Comparison of ENCODE assay signal across 8 cellular contexts in the genomic region with DNA sequence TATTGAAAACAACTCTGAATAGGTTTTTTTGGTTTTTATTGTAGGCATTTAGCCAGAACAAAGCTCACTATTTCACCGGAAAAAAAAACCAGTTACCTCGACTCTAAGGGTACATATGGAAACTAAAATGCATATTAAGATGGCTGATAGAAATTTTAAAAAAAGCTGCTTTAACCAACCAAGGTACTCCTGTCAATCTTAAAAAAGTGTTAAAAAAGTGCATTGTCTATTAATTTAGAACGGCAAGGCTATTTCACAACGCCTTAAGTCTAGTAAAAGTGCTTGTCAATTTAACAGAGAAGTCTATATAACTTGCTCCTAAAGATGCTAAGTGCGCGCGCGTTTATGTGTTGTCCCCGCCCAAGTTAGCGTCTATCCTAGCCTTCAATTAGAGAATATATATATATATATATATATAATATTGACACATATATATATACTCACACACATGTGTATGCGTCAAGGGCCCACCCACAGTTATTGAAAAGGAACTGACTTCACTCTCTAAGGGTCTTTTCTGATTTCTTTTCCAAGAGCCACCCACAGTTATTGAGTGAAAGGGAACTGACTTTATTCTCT. TPM values are rescaled to one million over a fixed set of nuclear protein-coding genes. Genes with fewer than 3 reads are reported as not detected.
DNase-seq lines count a peak whose midpoint lies in the region; ATAC-seq and TF ChIP-seq lines count a peak whose summit lies in the region.

No MANE protein-coding gene starts in this region.

- H3K27ac ChIP-seq in ACC112 (ENCODE audit: low read depth, low read length) (peak overlapping the region; percentile 78), H9 (ENCODE audit: insufficient read length, low read depth, low read length) (no peak overlapping the region)

- no peaks in the 10 kb centered on the region for H3K27me3 ChIP-seq in ACC112 (ENCODE audit: insufficient read depth, low read length)
- no peaks in the 10 kb centered on the region for H3K27me3 ChIP-seq in H9 (ENCODE audit: insufficient read depth, low read length)

- no CpG with 5 or more reads among the region's 11 CpGs for WGBS in H9 (ENCODE audit: extremely low coverage, insufficient read length, low lambda C conversion rate)
- 3 to 6% methylated on average over 11 of the region's 11 CpGs for WGBS in lower leg skin, 2 donors

- H2BK20ac ChIP-seq in H9 (ENCODE audit: low read depth, low read length, poor library complexity, severe bottlenecking): no peak overlapping the region

- H3K79me2 ChIP-seq in ACC112 (ENCODE audit: control insufficient read depth, insufficient read depth, low read length, unreplicated experiment): peaks cover 55% of the 10 kb centered on the region
- H3K79me2 ChIP-seq in H9 (ENCODE audit: insufficient read depth, low read length): peaks cover 8% of the 10 kb centered on the region; the same call in 1 of the 2 replicates

- 0 out of 5 replicates have a peak, but pooled peaks cover 0 to 2% of the 10 kb centered on the region in 2 experiments for H3K9me3 Mint-ChIP-seq in H9
- H3K9me3 Mint-ChIP-seq in activated naive CD8-positive, alpha-beta T cell (ENCODE audit: low read depth): no peaks in the 10 kb centered on the region

- peak overlapping the region; percentile 96 to 99 for H3K4me3 Mint-ChIP-seq in H9
- peak overlapping the region; percentile 96 for H3K4me3 Mint-ChIP-seq in activated naive CD8-positive, alpha-beta T cell

- no peak overlapping the region for H3K18ac ChIP-seq in H9 (ENCODE audit: insufficient read length, low read depth, low read length)

- H2BK15ac ChIP-seq in H9 (ENCODE audit: low read depth, low read length): no peak overlapping the region

- no peak overlapping the region for H4K91ac ChIP-seq in H9 (ENCODE audit: insufficient read length, low read depth, low read length)

- no peak overlapping the region for H2AK5ac ChIP-seq in H9 (ENCODE audit: insufficient read length, low read length)

- H3K36me3 Mint-ChIP-seq in H9 (ENCODE audit: insufficient read depth in 1 of 3, low read depth in 3 of 3): peaks cover 10 to 30% (median 26%) of the 10 kb centered on the region in 3 experiments; a peak in 6 of 7 replicates
- no peaks in the 10 kb centered on the region for H3K36me3 Mint-ChIP-seq in activated naive CD8-positive, alpha-beta T cell

- H3K27me3 Mint-ChIP-seq in H9 (ENCODE audit: low read depth): no peaks in the 10 kb centered on the region
- H3K27me3 Mint-ChIP-seq in activated naive CD8-positive, alpha-beta T cell: peaks cover 2% of the 10 kb centered on the region

- H3T11ph ChIP-seq in H9 (ENCODE audit: low read length): no peak overlapping the region

- H3K36me3 ChIP-seq in ACC112 (ENCODE audit: insufficient read depth, low read length): peaks cover 4% of the 10 kb centered on the region

- H3K79me1 ChIP-seq in H9 (ENCODE audit: insufficient read depth, low read depth, low read length, poor library complexity, severe bottlenecking): no peaks in the 10 kb centered on the region

- peak overlapping the region; percentile 86 for H3K9ac ChIP-seq in H9 (ENCODE audit: extremely low read depth, insufficient read length, low read length)

- no peak overlapping the region for H3K4ac ChIP-seq in H9 (ENCODE audit: low read depth, low read length)

- H3K56ac ChIP-seq in H9 (ENCODE audit: insufficient read length, low read depth, low read length): no peak overlapping the region

- no peaks in the 10 kb centered on the region for H3K9me3 ChIP-seq in H9 (ENCODE audit: control insufficient read depth, low read depth, low read length)

- TF ChIP-seq CTCF in H9 (conservative IDR thresholded peaks at IDR 0.05) (no peak), lower leg skin (IDR thresholded peaks at IDR 0.05) (no peak)

- intact Hi-C loops in lower leg skin (cut with DNase I; ENCODE audit: low total_unique reads): loop anchor here (10.0 kb wide), 1 partner anchor 301 kb away; no protein-coding TSS in a partner anchor

- H3K4me1 ChIP-seq in ACC112 (ENCODE audit: control insufficient read depth, insufficient read depth, low read length, unreplicated experiment): peaks cover 10% of the 10 kb centered on the region
- no peaks in the 10 kb centered on the region for H3K4me1 ChIP-seq in H9 (ENCODE audit: insufficient read depth, low read length)

- H4K8ac ChIP-seq in H9 (replicated peaks; ENCODE audit: insufficient read length, low read depth, low read length): no peak overlapping the region

- DNase-seq in H9: no peak
- no peak for DNase-seq in lower leg skin (ENCODE audit: low spot score in 2 of 2)
- DNase-seq in UCSD-AML1 (lab: John Stamatoyannopoulos, UW; ENCODE audit: unreplicated experiment): no peak
- no peak for DNase-seq in midbrain (lab: John Stamatoyannopoulos, UW)
- DNase-seq in occipital lobe (lab: John Stamatoyannopoulos, UW): no peak

- no peak overlapping the region for H3K14ac ChIP-seq in H9 (ENCODE audit: insufficient read depth, low read length)

- H3K4me1 Mint-ChIP-seq in H9: peaks cover 17 to 22% of the 10 kb centered on the region in 2 experiments
- peaks cover 14% of the 10 kb centered on the region for H3K4me1 Mint-ChIP-seq in activated naive CD8-positive, alpha-beta T cell (ENCODE audit: low read depth)

- H3K23ac ChIP-seq in H9 (ENCODE audit: insufficient read length, low read depth, low read length): no peak overlapping the region

- no peak overlapping the region for H2BK12ac ChIP-seq in H9 (ENCODE audit: insufficient read length, low read depth, low read length)

- H2AFZ ChIP-seq in ACC112 (ENCODE audit: low read length, unreplicated experiment): peak overlapping the region; percentile 98
- no peak overlapping the region for H2AFZ ChIP-seq in H9 (ENCODE audit: low read length)

- peak overlapping the region in 2 of 3 experiments; percentile 96 to 98; a peak in 5 of 7 replicates for H3K27ac Mint-ChIP-seq in H9
- peak overlapping the region; percentile 71 for H3K27ac Mint-ChIP-seq in activated naive CD8-positive, alpha-beta T cell

- peak overlapping the region; percentile 89 for H3K4me3 ChIP-seq in ACC112 (ENCODE audit: low read depth, low read length)
- H3K4me3 ChIP-seq in lower leg skin (ENCODE audit: low read depth, poor library complexity, severe bottlenecking): peak overlapping the region; percentile 61

- H3K23me2 ChIP-seq in H9 (ENCODE audit: insufficient read length, low read depth, low read length, poor library complexity, severe bottlenecking): no peaks in the 10 kb centered on the region

- no peak overlapping the region for H2BK120ac ChIP-seq in H9 (ENCODE audit: low read depth, low read length, poor library complexity, severe bottlenecking)

- peak overlapping the region; percentile 52 for H3K4me2 ChIP-seq in H9 (ENCODE audit: insufficient read depth, insufficient read length, low read length)

- H4K5ac ChIP-seq in H9 (ENCODE audit: insufficient read length, low read depth, low read length): no peak overlapping the region

- no peaks in the 10 kb centered on the region for H4K20me1 ChIP-seq in H9 (ENCODE audit: control insufficient read depth, insufficient read depth, insufficient read length)

- TF ChIP-seq POLR2A in lower leg skin (IDR thresholded peaks at IDR 0.05): no peak

- H2BK5ac ChIP-seq in H9 (ENCODE audit: insufficient read length, low read length): no peak overlapping the region

- no peak for ATAC-seq in GM18909 (IDR thresholded peaks at IDR 0.05; ENCODE audit: poor library complexity, unreplicated experiment)

RNA-seq across cellular contexts. Expression of a gene that starts 0.9 kb away (rescaled TPM):
- 32.4 and 34.9 TPM in 2 replicates for total RNA-seq in H9 (2021)
- 1 to 10 TPM; 2.8 to 7.0 (median 4.2) TPM for total RNA-seq in lower leg skin
- total RNA-seq in occipital lobe: 8.9 TPM

RNA-seq across cellular contexts. Expression of a gene that starts 55.6 kb away (rescaled TPM):
- 4.7 TPM in 2 replicates for total RNA-seq in H9 (2021)
- 10 to 100 TPM in 1 of 4 donors, 1 to 10 TPM in 3; 6.7 to 10.5 (median 7.8) TPM for total RNA-seq in lower leg skin
- total RNA-seq in occipital lobe: 114 TPM
